In genomic region chrX:109889289-109890006, GRCh38 we compare ENCODE assay signal across 8 cellular contexts.
DNase-seq lines count a peak whose midpoint lies in the region; ATAC-seq and TF ChIP-seq lines count a peak whose summit lies in the region.

No MANE protein-coding gene starts in this region.

- TF ChIP-seq POLR2A in vagina (IDR thresholded peaks at IDR 0.05): no peak

- DNase-seq in KG1 (lab: John Stamatoyannopoulos, UW) (peak; percentile 11), dermis blood vessel endothelial cell (peak; percentile 18), pons (ENCODE audit: low spot score) (peak; percentile 63), vagina (ENCODE audit: extremely low spot score in 2 of 2) (no peak), NCI-H1694 (lab: John Stamatoyannopoulos, UW) (no peak), amniotic stem cell (lab: John Stamatoyannopoulos, UW) (no peak)
- no peak for DNase-seq in CD8-positive, alpha-beta T cell

- H3K4me1 ChIP-seq in CD8-positive, alpha-beta T cell (ENCODE audit: insufficient read depth, low read length): no peaks in the 10 kb centered on the region
- no peaks in the 10 kb centered on the region for H3K4me1 ChIP-seq in vagina

- CTCF ChIA-PET in CD8-positive, alpha-beta T cell (lab: Charles Lee): interaction anchor here (0.9 to 1.0 kb wide), 3 partner anchors 10 to 177 kb away, joined by 3 to 5 read pairs (median 3); no protein-coding TSS in a partner anchor

- H3K9me3 Mint-ChIP-seq in CD8-positive, alpha-beta T cell: no peaks in the 10 kb centered on the region

- H3K36me3 Mint-ChIP-seq in CD8-positive, alpha-beta T cell: no peaks in the 10 kb centered on the region

- peaks cover 3% of the 10 kb centered on the region for H3K27me3 Mint-ChIP-seq in CD8-positive, alpha-beta T cell (ENCODE audit: low read depth)

- H3K4me3 Mint-ChIP-seq in CD8-positive, alpha-beta T cell: no peak overlapping the region

- H3K36me3 ChIP-seq in CD8-positive, alpha-beta T cell (ENCODE audit: insufficient read depth, low read length): no peaks in the 10 kb centered on the region
- no peaks in the 10 kb centered on the region for H3K36me3 ChIP-seq in vagina

- H3K9me3 ChIP-seq in CD8-positive, alpha-beta T cell (ENCODE audit: low read length): no peaks in the 10 kb centered on the region
- H3K9me3 ChIP-seq in vagina: no peaks in the 10 kb centered on the region

- no peak for TF ChIP-seq CTCF in CD8-positive, alpha-beta T cell (IDR thresholded peaks at IDR 0.05)
- TF ChIP-seq CTCF in vagina (IDR thresholded peaks at IDR 0.05): no peak

- H3K27me3 ChIP-seq in CD8-positive, alpha-beta T cell (ENCODE audit: insufficient read depth, low read length): no peaks in the 10 kb centered on the region
- no peaks in the 10 kb centered on the region for H3K27me3 ChIP-seq in vagina

- H3K4me3 ChIP-seq in CD8-positive, alpha-beta T cell (ENCODE audit: low read depth, low read length): no peak overlapping the region
- H3K4me3 ChIP-seq in vagina: no peak overlapping the region

- intact Hi-C loops in CD8-positive, alpha-beta T cell (cut with DNase I, micrococcal nuclease): loop anchor here (1.0 to 5.0 kb wide), 3 partner anchors 176 to 405 kb away; no protein-coding TSS in a partner anchor
- intact Hi-C loops in vagina (cut with DNase I): no loop called here

- peak; percentile 43 for ATAC-seq in GM19351 (IDR thresholded peaks at IDR 0.05; ENCODE audit: unreplicated experiment)
- ATAC-seq in CD8-positive, alpha-beta T cell: no peak

- POLR2A ChIA-PET in CD8-positive, alpha-beta T cell (lab: Charles Lee): no interaction called here

- no peaks in the 10 kb centered on the region for H3K4me1 Mint-ChIP-seq in CD8-positive, alpha-beta T cell (ENCODE audit: low read depth)

- no peak overlapping the region for H3K27ac ChIP-seq in CD8-positive, alpha-beta T cell (ENCODE audit: low read depth, low read length)
- no peak overlapping the region for H3K27ac ChIP-seq in vagina

- no peak overlapping the region for H3K27ac Mint-ChIP-seq in CD8-positive, alpha-beta T cell

Comparison
In these comparisons a context has a peak if more than half of its experiments do, and no peak if none do; other contexts are left out.
1. DNase-seq: peak in KG1 (single experiment), dermis blood vessel endothelial cell (single experiment) and pons (single experiment); none in CD8-positive, alpha-beta T cell (0 of 7), vagina (0 of 2), NCI-H1694 (single experiment) and amniotic stem cell (single experiment).